17 cellular contexts compared by ENCODE assay signal in the genomic region with DNA sequence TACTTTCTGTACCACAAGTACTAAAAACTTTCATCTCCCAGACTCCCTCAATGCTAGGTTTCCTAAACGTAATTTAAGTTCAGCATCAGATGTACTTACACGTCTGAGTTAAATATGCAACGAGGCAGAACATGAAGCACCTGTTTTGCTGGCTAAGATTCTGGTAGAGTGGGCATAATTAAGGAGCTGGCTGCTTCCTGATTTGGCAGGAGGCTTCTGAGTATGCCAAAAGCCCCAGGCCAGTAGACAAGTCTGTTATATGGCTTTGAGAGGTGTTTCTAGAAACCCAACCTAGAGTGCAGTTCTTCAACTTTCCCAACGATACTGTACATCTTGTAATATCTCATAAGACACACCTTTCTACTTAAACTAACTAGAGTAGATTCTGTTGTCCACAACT. TPM values are rescaled to one million over a fixed set of nuclear protein-coding genes. Genes with fewer than 3 reads are reported as not detected.
A peak's percentile ranks its signal among the peaks of the same experiment; 100 is the strongest.
DNase-seq lines count a peak whose midpoint lies in the region; ATAC-seq and TF ChIP-seq lines count a peak whose summit lies in the region.
"Had no signal": no experiment of that assay in that cellular context is flagged by ENCODE, and none has a peak within 500 bp of the region (broad histone marks: within the 10 kb centered on the region; RNA-seq: fewer than 3 reads in every experiment).

No MANE protein-coding gene starts in this region.

- no peaks in the 10 kb centered on the region for H3K4me1 ChIP-seq in OCI-LY7 (ENCODE audit: insufficient read depth, low read length, poor library complexity, severe bottlenecking)
- H3K4me1 ChIP-seq in psoas muscle, result peaks cover 33% of the 10 kb centered on the region
- no peaks in the 10 kb centered on the region for H3K4me1 ChIP-seq in SJCRH30
- no peaks in the 10 kb centered on the region for H3K4me1 ChIP-seq in right lobe of liver
- H3K4me1 ChIP-seq: Peyer's patch had no signal

- POLR2A ChIA-PET in OCI-LY7 (lab: Charles Lee), result no interaction called here

- H3K4me3 ChIP-seq in OCI-LY7 (ENCODE audit: low read depth, low read length, poor library complexity, severe bottlenecking) (no peak overlapping the region), psoas muscle (no peak overlapping the region), SJCRH30 (no peak overlapping the region), right lobe of liver (no peak overlapping the region)
- H3K4me3 ChIP-seq: BLaER1 treated with 17β-estradiol and CSF1 and Interleukin-3, amounts not matched to agents 10 nM and 100 nM; MG63; Peyer's patch had no signal

- no peaks in the 10 kb centered on the region for H3K9me2 ChIP-seq in OCI-LY7 (ENCODE audit: insufficient read depth, low read length)

- H3K4me2 ChIP-seq in OCI-LY7 (ENCODE audit: low read length), result no peak overlapping the region
- H3K4me2 ChIP-seq: BLaER1 treated with 17β-estradiol and CSF1 and Interleukin-3, amounts not matched to agents 10 nM and 100 nM had no signal

- H4K20me1 ChIP-seq in OCI-LY7 (ENCODE audit: insufficient read depth, low read length), result no peaks in the 10 kb centered on the region

- no peaks in the 10 kb centered on the region for H3K9me3 ChIP-seq in OCI-LY7 (ENCODE audit: low read length)
- no peaks in the 10 kb centered on the region for H3K9me3 ChIP-seq in psoas muscle
- H3K9me3 ChIP-seq in SJCRH30 (replicated peaks), result no peaks in the 10 kb centered on the region
- no peaks in the 10 kb centered on the region for H3K9me3 ChIP-seq in right lobe of liver
- H3K9me3 ChIP-seq: MG63, Peyer's patch had no signal

- H3K36me3 ChIP-seq in OCI-LY7 (ENCODE audit: insufficient read depth, low read length) (no peaks in the 10 kb centered on the region), psoas muscle (ENCODE audit: insufficient read depth in 1 of 2, low read depth in 1 of 2) (no peaks in the 10 kb centered on the region), SJCRH30 (no peaks in the 10 kb centered on the region), right lobe of liver (no peaks in the 10 kb centered on the region)
- H3K36me3 ChIP-seq: BLaER1 treated with 17β-estradiol and CSF1 and Interleukin-3, amounts not matched to agents 10 nM and 100 nM; MG63; Peyer's patch had no signal

- DNase-seq in NCI-H1417 (lab: John Stamatoyannopoulos, UW) (peak in 2 of 3 experiments; percentile 1 to 35), NCI-H1417 treated with DMSO at 0.1 percent for 48 hours (lab: John Stamatoyannopoulos, UW) (no peak), OCI-LY7 (ENCODE audit: low spot score) (peak; percentile 8), psoas muscle (no peak), SJCRH30 (no peak), right lobe of liver (no peak)
- DNase-seq: DMS153, GOT3, MG63, NCI-H1092 treated with DMSO at 0.1 percent for 48 hours, NCI-H1930, NCI-H226, Peyer's patch, SIG-M5 had no signal

- no peaks in the 10 kb centered on the region for H3K79me2 ChIP-seq in OCI-LY7 (ENCODE audit: insufficient read depth, low read depth, low read length)

- H3K27ac ChIP-seq in OCI-LY7 (ENCODE audit: low read depth, low read length, poor library complexity, severe bottlenecking) (no peak overlapping the region), psoas muscle (peak overlapping the region; percentile 38), SJCRH30 (no peak overlapping the region), right lobe of liver (no peak overlapping the region)
- H3K27ac ChIP-seq: BLaER1 treated with 17β-estradiol and CSF1 and Interleukin-3, amounts not matched to agents 10 nM and 100 nM; Peyer's patch had no signal

- no peaks in the 10 kb centered on the region for H3K27me3 ChIP-seq in psoas muscle (ENCODE audit: insufficient read depth in 3 of 3, low read length in 2 of 3)
- H3K27me3 ChIP-seq in SJCRH30, result no peaks in the 10 kb centered on the region
- no peaks in the 10 kb centered on the region for H3K27me3 ChIP-seq in right lobe of liver
- H3K27me3 ChIP-seq: BLaER1 treated with 17β-estradiol and CSF1 and Interleukin-3, amounts not matched to agents 10 nM and 100 nM; MG63; Peyer's patch had no signal

- TF ChIP-seq POLR2A in right lobe of liver (IDR thresholded peaks at IDR 0.05), result no peak

- CTCF ChIA-PET in OCI-LY7 (lab: Charles Lee; ENCODE audit: unreplicated experiment), result no interaction called here

- 25 to 47% (median 27%) methylated on average over 4 of the region's 4 CpGs for WGBS in psoas muscle, 3 donors
- 90% methylated on average over 4 of the region's 4 CpGs for WGBS in right lobe of liver (ENCODE audit: insufficient coverage, low coverage, low lambda C conversion rate, missing lambda C conversion rate)

- no TSS peak for BruUV-seq in OCI-LY7 (replicated peaks; lab: Mats Ljungman, UMichigan)

- intact Hi-C loops in OCI-LY7 (cut with micrococcal nuclease; ENCODE audit: unreplicated experiment) (loop anchor here (5.0 to 10.0 kb wide), 2 partner anchors 41 to 204 kb away; no protein-coding TSS in a partner anchor), psoas muscle (cut with DNase I) (loop anchor here (5.0 to 10.0 kb wide), 2 partner anchors 214 to 281 kb away; no protein-coding TSS in a partner anchor), right lobe of liver (cut with DNase I) (no loop called here)

- no peak overlapping the region for H2AFZ ChIP-seq in OCI-LY7 (ENCODE audit: low read length)

- TF ChIP-seq CTCF in OCI-LY7 (conservative IDR thresholded peaks at IDR 0.05; ENCODE audit: low read length) (no peak), psoas muscle (IDR thresholded peaks at IDR 0.05) (no peak), right lobe of liver (IDR thresholded peaks at IDR 0.05) (no peak)

- ATAC-seq in GM18868 (IDR thresholded peaks at IDR 0.05; ENCODE audit: unreplicated experiment) (peak; percentile 73), psoas muscle (peak in 1 of 4 donors; percentile 30), HG03378 (IDR thresholded peaks at IDR 0.05; ENCODE audit: unreplicated experiment) (no peak), right lobe of liver (no peak)

RNA-seq across cellular contexts. Expression of a gene that starts 13.6 kb away (rescaled TPM):
- total RNA-seq in OCI-LY7 (2014; rRNA removed; shearing (Covaris generic)), result not detected in 2 replicates
- total RNA-seq in OCI-LY7 (2022) (0.65 and 0.87 TPM in 2 replicates), psoas muscle (1 to 10 TPM; 1.2 to 4.9 (median 1.7) TPM), right lobe of liver (1 to 10 TPM in 4 of 6 experiments, under 1 TPM in 2; 0.31 to 2.3 (median 2.1) TPM)
- polyA plus RNA-seq in psoas muscle, result 1 to 10 TPM in 2 of 3 donors, under 1 TPM in 1; 0.63 to 2.9 (median 1.3) TPM
- 0.10 and 0.13 TPM in 2 replicates for total RNA-seq in SJCRH30 (2014; rRNA removed; shearing (Covaris generic))

RNA-seq across cellular contexts. Expression of a gene that starts 37.2 kb away (rescaled TPM):
- total RNA-seq in OCI-LY7 (2014; rRNA removed; shearing (Covaris generic)), result 50.9 and 55.1 TPM in 2 replicates
- total RNA-seq in OCI-LY7 (2022), result 31.7 and 35.8 TPM in 2 replicates
- 10 to 100 TPM; 34.2 to 59.0 (median 40.6) TPM for total RNA-seq in psoas muscle
- polyA plus RNA-seq in psoas muscle, result 10 to 100 TPM; 18.3 to 33.5 (median 28.2) TPM
- total RNA-seq in SJCRH30 (2014; rRNA removed; shearing (Covaris generic)), result 84.5 and 89.3 TPM in 2 replicates
- total RNA-seq in right lobe of liver, result 100 to 1,000 TPM in 2 of 6 experiments, 10 to 100 TPM in 4; 69.8 to 103 (median 91.7) TPM

RNA-seq across cellular contexts. Expression of a gene that starts 44.1 kb away (rescaled TPM):
- total RNA-seq in OCI-LY7 (2014; rRNA removed; shearing (Covaris generic)), result 4.6 and 5.6 TPM in 2 replicates
- total RNA-seq in OCI-LY7 (2022), result 9.0 and 9.5 TPM in 2 replicates
- 10 to 100 TPM; 26.0 to 44.5 (median 32.8) TPM for total RNA-seq in psoas muscle
- polyA plus RNA-seq in psoas muscle, result 10 to 100 TPM in 2 of 3 donors, 1 to 10 TPM in 1; 9.1 to 24.0 (median 15.8) TPM
- 16.5 and 17.9 TPM in 2 replicates for total RNA-seq in SJCRH30 (2014; rRNA removed; shearing (Covaris generic))
- total RNA-seq in right lobe of liver, result 10 to 100 TPM in 4 of 6 experiments, 1 to 10 TPM in 2; 8.7 to 12.2 (median 11.0) TPM

Comparison
In these comparisons a context has a peak if more than half of its experiments do, and no peak if none do; other contexts are left out.
1. DNase-seq: peak in NCI-H1417 (2 of 3) and OCI-LY7 (single experiment); none in NCI-H1417 treated with DMSO at 0.1 percent for 48 hours (single experiment), psoas muscle (0 of 2), SJCRH30 (0 of 2) and right lobe of liver (0 of 3).
2. intact Hi-C loops: an anchor here in OCI-LY7 (5.0 to 10.0 kb wide) and psoas muscle (5.0 to 10.0 kb wide); none called in right lobe of liver.